Comparison of ENCODE assay signal across 6 cellular contexts in the genomic region with DNA sequence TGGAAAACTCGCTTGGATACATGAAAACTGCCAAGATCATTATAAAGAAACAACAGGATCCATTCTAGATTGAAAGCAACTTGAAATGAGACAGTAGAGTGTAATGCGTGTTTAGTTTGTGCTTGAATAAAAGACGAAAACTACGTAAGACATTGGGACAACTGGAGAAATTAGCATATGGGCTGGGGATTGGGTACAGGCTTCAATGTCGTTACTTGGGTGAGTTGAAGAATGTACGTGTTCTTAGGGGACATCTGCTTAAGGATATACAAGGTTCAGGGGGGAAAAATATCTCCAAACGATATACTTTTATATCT. TPM values are rescaled to one million over a fixed set of nuclear protein-coding genes. Genes with fewer than 3 reads are reported as not detected.
DNase-seq lines count a peak whose midpoint lies in the region; ATAC-seq and TF ChIP-seq lines count a peak whose summit lies in the region.

No MANE protein-coding gene starts in this region.

- DNase-seq in activated T-cell treated with anti-CD3 and anti-CD28 coated beads, Interleukin-2, amount 50 U/mL, for 4 hours: no peak
- no peak for DNase-seq in activated T-cell treated with anti-CD3 and anti-CD28 coated beads, Interleukin-2, amount 50 U/mL, for 48 hours
- no peak for DNase-seq in epithelial cell of proximal tubule (ENCODE audit: low read depth)
- DNase-seq in spleen: no peak
- no peak for DNase-seq in NCI-H446 treated with DMSO at 0.1 percent for 48 hours (lab: John Stamatoyannopoulos, UW)

- TF ChIP-seq POLR2A in spleen (IDR thresholded peaks at IDR 0.05): no peak

- H3K4me3 Mint-ChIP-seq in activated T-cell treated with anti-CD3 and anti-CD28 coated beads, Interleukin-2, amount 50 U/mL, for 4 hours: peak overlapping the region; percentile 98

- H3K4me1 ChIP-seq in spleen: peaks cover 11 to 51% (median 26%) of the 10 kb centered on the region in 6 donors

- no peaks in the 10 kb centered on the region for H3K27me3 Mint-ChIP-seq in activated T-cell treated with anti-CD3 and anti-CD28 coated beads, Interleukin-2, amount 50 U/mL, for 4 hours (ENCODE audit: low read depth)

- 32 to 44% (median 35%) methylated on average over 7 of the region's 7 CpGs for WGBS in spleen, 5 donors

- peak overlapping the region; percentile 75 for H3K4me3 ChIP-seq in epithelial cell of proximal tubule (ENCODE audit: low read depth, low read length)
- peak overlapping the region; percentile 52 to 92 (median 75) for H3K4me3 ChIP-seq in spleen

- peak overlapping the region; percentile 88 to 96 (median 92) for H3K27ac ChIP-seq in spleen

- H3K4me1 Mint-ChIP-seq in activated T-cell treated with anti-CD3 and anti-CD28 coated beads, Interleukin-2, amount 50 U/mL, for 4 hours (ENCODE audit: low read depth): peaks cover 48% of the 10 kb centered on the region

- TF ChIP-seq CTCF in epithelial cell of proximal tubule (conservative IDR thresholded peaks at IDR 0.05; ENCODE audit: low read depth, low read length) (no peak), spleen (IDR thresholded peaks at IDR 0.05 in 8 of 11, conservative IDR thresholded peaks at IDR 0.05 in 3 of 11) (no peak)

- ATAC-seq in activated T-cell treated with anti-CD3 and anti-CD28 coated beads, Interleukin-2, amount 50 U/mL, for 4 hours: peak in 1 of 2 donors; percentile 3
- ATAC-seq in HG03039 (IDR thresholded peaks at IDR 0.05; ENCODE audit: unreplicated experiment): no peak

- intact Hi-C loops in spleen (cut with DNase I; ENCODE audit: low total_unique reads): no loop called here

- peaks cover 0 to 25% (median 0%) of the 10 kb centered on the region in 8 donors for H3K9me3 ChIP-seq in spleen

- H3K9me3 Mint-ChIP-seq in activated T-cell treated with anti-CD3 and anti-CD28 coated beads, Interleukin-2, amount 50 U/mL, for 4 hours: no peaks in the 10 kb centered on the region

- H3K36me3 Mint-ChIP-seq in activated T-cell treated with anti-CD3 and anti-CD28 coated beads, Interleukin-2, amount 50 U/mL, for 4 hours (ENCODE audit: insufficient read depth): peaks cover 42% of the 10 kb centered on the region

- no peaks in the 10 kb centered on the region for H3K27me3 ChIP-seq in spleen (replicated peaks in 1 of 7)

- peaks cover 0 to 62% (median 30%) of the 10 kb centered on the region in 6 donors for H3K36me3 ChIP-seq in spleen

RNA-seq across cellular contexts. Expression of a gene that starts 0.5 kb away (rescaled TPM):
- total RNA-seq in activated T-cell treated with anti-CD3 and anti-CD28 coated beads, Interleukin-2, amount 50 U/mL, for 4 hours: 100 to 1,000 TPM; 117 TPM
- total RNA-seq in epithelial cell of proximal tubule (40.4 and 51.0 TPM in 2 replicates), spleen (10 to 100 TPM; 35.0 to 62.5 (median 44.7) TPM)
- 10 to 100 TPM; 34.0 to 48.8 (median 39.1) TPM for polyA plus RNA-seq in spleen

RNA-seq across cellular contexts. Expression of a gene that starts 22.1 kb away (rescaled TPM):
- total RNA-seq in activated T-cell treated with anti-CD3 and anti-CD28 coated beads, Interleukin-2, amount 50 U/mL, for 4 hours: 1 to 10 TPM; 3.0 to 4.3 (median 3.6) TPM
- total RNA-seq in epithelial cell of proximal tubule: 1.3 and 1.9 TPM in 2 replicates
- 1 to 10 TPM; 2.7 to 3.9 (median 3.0) TPM for total RNA-seq in spleen
- under 1 TPM; 0.48 to 0.86 (median 0.55) TPM for polyA plus RNA-seq in spleen

RNA-seq across cellular contexts. Expression of a gene that starts 26.0 kb away (rescaled TPM):
- 1 to 10 TPM; 3.3 to 3.5 (median 3.4) TPM for total RNA-seq in activated T-cell treated with anti-CD3 and anti-CD28 coated beads, Interleukin-2, amount 50 U/mL, for 4 hours
- 4.2 and 4.5 TPM in 2 replicates for total RNA-seq in epithelial cell of proximal tubule
- 10 to 100 TPM in 2 of 7 donors, 1 to 10 TPM in 5; 6.6 to 10.7 (median 8.5) TPM for total RNA-seq in spleen
- 1 to 10 TPM in 1 of 3 donors, under 1 TPM in 2; 0.91 to 1.8 (median 0.91) TPM for polyA plus RNA-seq in spleen

RNA-seq across cellular contexts. Expression of a gene that starts 48.6 kb away (rescaled TPM):
- 10 to 100 TPM in 2 of 3 donors, 1 to 10 TPM in 1; 9.0 to 12.0 (median 11.5) TPM for total RNA-seq in activated T-cell treated with anti-CD3 and anti-CD28 coated beads, Interleukin-2, amount 50 U/mL, for 4 hours
- total RNA-seq in epithelial cell of proximal tubule (2.7 and 20.1 TPM in 2 replicates), spleen (10 to 100 TPM; 10.8 to 49.9 (median 14.2) TPM)
- 10 to 100 TPM; 39.4 to 76.5 (median 73.8) TPM for polyA plus RNA-seq in spleen

RNA-seq across cellular contexts. Expression of a gene that starts 57.8 kb away (rescaled TPM):
- under 1 TPM; 0.55 to 0.99 (median 0.98) TPM for total RNA-seq in activated T-cell treated with anti-CD3 and anti-CD28 coated beads, Interleukin-2, amount 50 U/mL, for 4 hours
- total RNA-seq in epithelial cell of proximal tubule (0.06 and 0.14 TPM in 2 replicates), spleen (1 to 10 TPM in 5 of 7 donors, under 1 TPM in 2; 0.44 to 3.0 (median 1.3) TPM)
- under 1 TPM; 0.59 to 0.74 (median 0.61) TPM for polyA plus RNA-seq in spleen
